In the genomic region with DNA sequence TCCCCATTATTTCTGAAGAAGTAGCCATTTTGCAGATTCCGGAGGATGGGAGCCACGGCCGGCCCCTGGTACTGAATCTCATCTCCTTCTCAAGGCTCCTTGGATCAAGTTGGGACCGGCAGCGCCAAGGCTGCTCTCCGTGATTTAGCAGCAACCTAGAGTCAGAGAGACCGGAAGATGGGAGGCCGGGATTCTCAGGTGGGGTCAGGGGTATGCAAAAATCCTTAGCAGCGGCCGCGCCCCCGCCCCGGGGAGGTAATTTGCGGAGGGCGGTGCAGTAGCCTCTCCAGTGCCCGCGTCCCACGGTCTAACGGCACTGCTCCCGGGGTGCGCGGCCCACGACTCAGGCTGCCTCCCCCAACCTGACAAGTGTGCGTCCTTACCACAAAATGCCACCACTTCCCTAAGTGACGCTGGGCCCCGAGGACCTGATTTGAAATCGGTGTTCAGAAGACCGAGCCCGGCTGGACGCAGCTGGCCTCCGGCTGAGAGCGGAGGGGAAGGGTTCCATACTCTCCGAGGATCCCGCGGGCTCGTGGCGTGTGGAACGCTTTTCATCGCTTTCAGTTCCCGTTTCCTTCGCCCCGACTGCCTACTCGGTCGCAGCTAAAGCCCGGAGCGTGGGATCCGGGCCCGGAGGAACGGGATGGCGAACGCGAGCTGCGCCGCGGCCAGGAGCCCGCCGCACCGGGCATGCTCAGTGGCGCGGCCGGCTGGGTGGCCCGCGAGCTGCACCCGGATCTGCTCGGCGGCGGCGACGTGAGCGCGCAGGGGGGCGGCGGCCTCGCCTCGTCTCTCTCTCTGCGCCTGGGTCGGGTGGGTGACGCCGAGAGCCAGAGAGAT, we compare ENCODE assay signal across 8 cellular contexts. TPM values are rescaled to one million over a fixed set of nuclear protein-coding genes. Genes with fewer than 3 reads are reported as not detected.
A peak's percentile ranks its signal among the peaks of the same experiment; 100 is the strongest.
DNase-seq lines count a peak whose midpoint lies in the region; ATAC-seq lines count a peak whose summit lies in the region.

A gene with protein sequence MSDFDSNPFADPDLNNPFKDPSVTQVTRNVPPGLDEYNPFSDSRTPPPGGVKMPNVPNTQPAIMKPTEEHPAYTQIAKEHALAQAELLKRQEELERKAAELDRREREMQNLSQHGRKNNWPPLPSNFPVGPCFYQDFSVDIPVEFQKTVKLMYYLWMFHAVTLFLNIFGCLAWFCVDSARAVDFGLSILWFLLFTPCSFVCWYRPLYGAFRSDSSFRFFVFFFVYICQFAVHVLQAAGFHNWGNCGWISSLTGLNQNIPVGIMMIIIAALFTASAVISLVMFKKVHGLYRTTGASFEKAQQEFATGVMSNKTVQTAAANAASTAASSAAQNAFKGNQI (plus strand): TSS at position 787 of the 843 bp plus-strand sequence. CDS start 55 bp downstream, at position 842.

- peak within 1 kb of the TSS; percentile 94 for H2AFZ ChIP-seq in mesenchymal stem cell (ENCODE audit: low read depth, low read length)

- peak within 1 kb of the TSS; percentile 31 for H2AK5ac ChIP-seq in mesenchymal stem cell (ENCODE audit: low read length, severe bottlenecking)

- peak within 1 kb of the TSS; percentile 97 for H3K9ac ChIP-seq in mesenchymal stem cell (ENCODE audit: low read length)

- CTCF ChIA-PET in activated CD8-positive, alpha-beta memory T cell treated with anti-CD3 and anti-CD28 coated beads for 36 hours (lab: Charles Lee): interaction anchor here (0.6 to 1.4 kb wide), 2 partner anchors 65 to 66 kb away, joined by 3 to 4 read pairs; a partner anchor contains a TSS

- POLR2A ChIA-PET in activated CD8-positive, alpha-beta memory T cell treated with anti-CD3 and anti-CD28 coated beads for 36 hours (lab: Charles Lee): interaction anchor here (1.0 to 4.5 kb wide), 2 partner anchors 12 to 65 kb away, joined by 4 to 53 read pairs; a partner anchor contains a TSS

- H3K36me3 Mint-ChIP-seq in effector memory CD8-positive, alpha-beta T cell (ENCODE audit: insufficient read depth): peaks cover 31% of the 10 kb centered on the region

- WGBS in mesenchymal stem cell: 1% methylated on average over 62 of the region's 79 CpGs

- peak within 1 kb of the TSS; percentile 91 for H2BK5ac ChIP-seq in mesenchymal stem cell (ENCODE audit: low read depth, low read length, poor library complexity, severe bottlenecking)

- peak within 1 kb of the TSS; percentile 68 for H2BK120ac ChIP-seq in mesenchymal stem cell (ENCODE audit: low read depth, low read length)

- peak within 1 kb of the TSS; percentile 73 for H3K4me2 ChIP-seq in mesenchymal stem cell (ENCODE audit: low read length, poor library complexity, severe bottlenecking)

- H3K18ac ChIP-seq in mesenchymal stem cell (ENCODE audit: low read depth in 1 of 2, low read length in 2 of 2): peak within 1 kb of the TSS; percentile 97 to 99

- peaks cover 43 to 45% of the 10 kb centered on the region in 2 donors for H3K4me1 Mint-ChIP-seq in effector memory CD8-positive, alpha-beta T cell (ENCODE audit: low read depth in 2 of 2)

- H3K27ac Mint-ChIP-seq in effector memory CD8-positive, alpha-beta T cell: peak within 1 kb of the TSS; percentile 94 to 95

- H4K8ac ChIP-seq in mesenchymal stem cell (ENCODE audit: low read length): peak within 1 kb of the TSS; percentile 99

- DNase-seq in COLO829 (ENCODE audit: low spot score) (peak; percentile 78), HS-27A (ENCODE audit: low read depth) (peak; percentile 51), mesenchymal stem cell (peak; percentile 93)
- peak; percentile 82 for DNase-seq in NK-92 treated with Interleukin-12 subunit alpha and Interleukin-12 subunit beta, amount 100 ng/mL, for 24 hours (lab: John Stamatoyannopoulos, UW)
- DNase-seq in effector memory CD8-positive, alpha-beta T cell: peak; percentile 92 to 96 (median 95)
- peak; percentile 87 for DNase-seq in stimulated activated CD8-positive, alpha-beta memory T cell treated with anti-CD3 and anti-CD28 coated beads, Interleukin-12 subunit alpha, Interleukin-12 subunit beta, amount 100 ng/mL, for 4 hours (ENCODE audit: low read depth)

- peaks cover 8 to 28% of the 10 kb centered on the region in 2 experiments for H3K36me3 ChIP-seq in mesenchymal stem cell (ENCODE audit: control insufficient read depth in 1 of 2, insufficient read depth in 2 of 2, low read depth in 1 of 2, low read length in 2 of 2)

- H3K23ac ChIP-seq in mesenchymal stem cell (ENCODE audit: low read length in 2 of 2): peak within 1 kb of the TSS; percentile 75 to 99

- no peaks in the 10 kb centered on the region for H3K9me3 ChIP-seq in mesenchymal stem cell (ENCODE audit: control insufficient read depth, low read length)

- peaks cover 9% of the 10 kb centered on the region for H3K79me1 ChIP-seq in mesenchymal stem cell (replicated peaks; ENCODE audit: low read length, poor library complexity, severe bottlenecking)

- H3K27me3 ChIP-seq in mesenchymal stem cell (ENCODE audit: control insufficient read depth in 1 of 2, insufficient read depth in 1 of 2, low read length in 2 of 2): no peaks in the 10 kb centered on the region

- H3K4me3 Mint-ChIP-seq in effector memory CD8-positive, alpha-beta T cell: peak within 1 kb of the TSS; percentile 92 to 95

- no peaks in the 10 kb centered on the region for H3K9me3 Mint-ChIP-seq in effector memory CD8-positive, alpha-beta T cell

- ATAC-seq in GM19467 (IDR thresholded peaks at IDR 0.05; ENCODE audit: unreplicated experiment): peak; percentile 85
- peak; percentile 82 for ATAC-seq in effector memory CD8-positive, alpha-beta T cell (replicated peaks)

- H2BK15ac ChIP-seq in mesenchymal stem cell (ENCODE audit: low read depth, poor library complexity, severe bottlenecking): peak within 1 kb of the TSS; percentile 96

- no peaks in the 10 kb centered on the region for H3K4me1 ChIP-seq in mesenchymal stem cell (ENCODE audit: control insufficient read depth, insufficient read depth, low read depth, low read length)

- H3K27me3 Mint-ChIP-seq in effector memory CD8-positive, alpha-beta T cell: no peaks in the 10 kb centered on the region

- peak within 1 kb of the TSS in 1 of 2 experiments; percentile 99 for H3K14ac ChIP-seq in mesenchymal stem cell (ENCODE audit: low read length in 2 of 2)

- peak within 1 kb of the TSS; percentile 55 to 81 for H2BK12ac ChIP-seq in mesenchymal stem cell (ENCODE audit: low read length in 2 of 2)

- peak within 1 kb of the TSS; percentile 96 to 97 for H3K4me3 ChIP-seq in mesenchymal stem cell (ENCODE audit: insufficient read depth in 1 of 2, low read depth in 1 of 2, low read length in 2 of 2)

- peak within 1 kb of the TSS; percentile 84 to 91 for H3K4ac ChIP-seq in mesenchymal stem cell (ENCODE audit: low read depth in 1 of 2, low read length in 2 of 2)

- peak within 1 kb of the TSS; percentile 99 for H4K91ac ChIP-seq in mesenchymal stem cell (ENCODE audit: low read length)

- H3K27ac ChIP-seq in mesenchymal stem cell (ENCODE audit: low read length, poor library complexity, severe bottlenecking): peak within 1 kb of the TSS; percentile 98

RNA-seq across cellular contexts. Expression of the gene that starts here (rescaled TPM):
- 10 to 100 TPM; 17.1 to 19.0 TPM for total RNA-seq in activated CD8-positive, alpha-beta memory T cell treated with anti-CD3 and anti-CD28 coated beads for 36 hours
- polyA plus RNA-seq in mesenchymal stem cell (2013, experiment 1 of 2): 17.6 TPM
- polyA plus RNA-seq in mesenchymal stem cell (2013, experiment 2 of 2): 17.6 TPM

Comparison
In these comparisons a context has a peak if more than half of its experiments do, and no peak if none do; other contexts are left out.
1. Peak in every context shown above with its lines: DNase-seq, ATAC-seq, H3K4me3 ChIP-seq and H3K27ac ChIP-seq.